1 cellular context compared by ENCODE assay signal in the genomic region with DNA sequence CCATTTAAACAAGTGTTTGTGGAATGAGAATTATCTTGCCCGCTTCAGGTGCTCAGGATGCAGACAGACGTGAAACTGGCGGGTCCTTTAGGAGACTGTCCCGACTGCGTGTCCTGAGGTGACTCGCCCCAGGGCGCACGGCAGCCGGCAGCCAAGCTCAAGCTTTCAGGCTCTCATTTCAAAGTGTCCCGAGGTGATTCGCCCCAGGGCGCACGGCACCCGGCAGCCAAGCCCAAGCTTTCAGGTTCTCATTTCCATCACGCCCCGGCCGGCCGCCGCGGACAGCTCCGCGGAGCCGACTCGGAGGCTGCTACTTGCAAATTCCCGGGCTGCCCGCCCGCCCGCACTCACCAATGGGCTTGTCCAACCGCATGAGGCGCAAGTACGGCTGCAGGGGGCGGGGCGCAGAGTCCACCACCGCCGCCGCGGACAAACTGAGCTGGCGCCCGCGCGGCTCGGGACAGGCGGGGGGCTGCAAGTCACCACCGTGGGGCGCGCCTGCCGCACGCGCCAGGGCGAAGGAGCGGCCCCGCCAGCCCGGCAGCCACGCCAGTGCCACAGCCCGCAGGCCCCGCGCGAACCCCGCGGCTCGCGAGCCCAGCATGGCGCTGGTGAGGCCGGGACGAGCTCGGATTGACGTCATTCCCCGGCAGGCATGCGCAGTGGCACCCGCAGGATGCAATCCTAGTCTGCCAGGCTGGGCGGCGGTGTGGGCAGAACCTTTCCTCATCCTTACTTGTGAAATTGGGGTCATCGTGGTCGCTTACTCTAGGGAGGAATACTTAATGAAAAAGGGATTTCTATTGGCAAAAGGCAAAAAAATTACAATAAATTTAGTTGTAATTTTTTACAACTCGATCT.
A peak's percentile ranks its signal among the peaks of the same experiment; 100 is the strongest.
TF ChIP-seq lines count a peak whose summit lies in the region.

A gene with protein sequence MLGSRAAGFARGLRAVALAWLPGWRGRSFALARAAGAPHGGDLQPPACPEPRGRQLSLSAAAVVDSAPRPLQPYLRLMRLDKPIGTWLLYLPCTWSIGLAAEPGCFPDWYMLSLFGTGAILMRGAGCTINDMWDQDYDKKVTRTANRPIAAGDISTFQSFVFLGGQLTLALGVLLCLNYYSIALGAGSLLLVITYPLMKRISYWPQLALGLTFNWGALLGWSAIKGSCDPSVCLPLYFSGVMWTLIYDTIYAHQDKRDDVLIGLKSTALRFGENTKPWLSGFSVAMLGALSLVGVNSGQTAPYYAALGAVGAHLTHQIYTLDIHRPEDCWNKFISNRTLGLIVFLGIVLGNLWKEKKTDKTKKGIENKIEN (minus strand): TSS at position 638 of the 861 bp plus-strand sequence. CDS start 34 bp downstream, at position 604.

TF ChIP-seq in HepG2, 621 proteins besides CTCF, POLR2A, EP300 and RAD21 (continued from another document and continues in another):
- TF ChIP-seq PRMT3 (CRISPR knock-in tag; IDR thresholded peaks at IDR 0.05; ENCODE audit: borderline replicate concordance, low read depth) (peak; percentile 87; the same call in 1 of the 2 replicates), NCOA2 (CRISPR knock-in tag; IDR thresholded peaks at IDR 0.05) (no peak; the same call in 1 of the 2 replicates), RFX1 (IDR thresholded peaks at IDR 0.05) (no peak), ZNF224 (CRISPR knock-in tag; IDR thresholded peaks at IDR 0.05) (no peak), ZNF547 (CRISPR knock-in tag; IDR thresholded peaks at IDR 0.05) (peak; percentile 91; the same call in 1 of the 2 replicates), SRSF1 (optimal IDR thresholded peaks at IDR 0.05; ENCODE audit: low read depth, low read length) (no peak), ISL2 (CRISPR knock-in tag; IDR thresholded peaks at IDR 0.05) (no peak; the same call in 1 of the 2 replicates), ZFP36L2 (CRISPR knock-in tag; IDR thresholded peaks at IDR 0.05) (no peak), ZNF317 (CRISPR knock-in tag; IDR thresholded peaks at IDR 0.05) (no peak), SALL1 (CRISPR knock-in tag; IDR thresholded peaks at IDR 0.05) (peak; percentile 86), TAF15 (IDR thresholded peaks at IDR 0.05; ENCODE audit: low read depth, low read length, poor library complexity, severe bottlenecking) (no peak), ZNF12 (CRISPR knock-in tag; IDR thresholded peaks at IDR 0.05) (peak; percentile 96), PAX8 (CRISPR knock-in tag; IDR thresholded peaks at IDR 0.05; ENCODE audit: borderline replicate concordance) (peak; percentile 97; the same call in 1 of the 2 replicates), ZNF614 (CRISPR knock-in tag; IDR thresholded peaks at IDR 0.05; ENCODE audit: borderline replicate concordance) (peak; percentile 66; the same call in 1 of the 2 replicates), ZFAT (CRISPR knock-in tag; conservative IDR thresholded peaks at IDR 0.05) (no peak; the same call in 1 of the 2 replicates), AGO1 (IDR thresholded peaks at IDR 0.05; ENCODE audit: low read depth, low read length, poor library complexity, severe bottlenecking) (no peak), NRL (CRISPR knock-in tag; IDR thresholded peaks at IDR 0.05; ENCODE audit: borderline replicate concordance) (peak; percentile 57; the same call in 1 of the 2 replicates), NCOA1 (CRISPR knock-in tag; IDR thresholded peaks at IDR 0.05) (peak; percentile 52; the same call in 1 of the 2 replicates), ZNF616 (CRISPR knock-in tag; IDR thresholded peaks at IDR 0.05; ENCODE audit: low read depth) (peak; percentile 85; the same call in 1 of the 2 replicates), ZNF850 (CRISPR knock-in tag; conservative IDR thresholded peaks at IDR 0.05) (no peak), HNRNPH1 (optimal IDR thresholded peaks at IDR 0.05; ENCODE audit: low read depth, low read length) (no peak), ZNF550 (CRISPR knock-in tag; IDR thresholded peaks at IDR 0.05; ENCODE audit: borderline replicate concordance) (no peak), POGZ (CRISPR knock-in tag; IDR thresholded peaks at IDR 0.05) (peak; percentile 90), ZMYM2 (CRISPR knock-in tag; IDR thresholded peaks at IDR 0.05) (0 out of 2 replicates have a peak, but pooled peaks have one; percentile 42), ZNF556 (CRISPR knock-in tag; IDR thresholded peaks at IDR 0.05; ENCODE audit: borderline replicate concordance) (peak; percentile 81; the same call in 1 of the 2 replicates)
- TF ChIP-seq, protein P1, sequence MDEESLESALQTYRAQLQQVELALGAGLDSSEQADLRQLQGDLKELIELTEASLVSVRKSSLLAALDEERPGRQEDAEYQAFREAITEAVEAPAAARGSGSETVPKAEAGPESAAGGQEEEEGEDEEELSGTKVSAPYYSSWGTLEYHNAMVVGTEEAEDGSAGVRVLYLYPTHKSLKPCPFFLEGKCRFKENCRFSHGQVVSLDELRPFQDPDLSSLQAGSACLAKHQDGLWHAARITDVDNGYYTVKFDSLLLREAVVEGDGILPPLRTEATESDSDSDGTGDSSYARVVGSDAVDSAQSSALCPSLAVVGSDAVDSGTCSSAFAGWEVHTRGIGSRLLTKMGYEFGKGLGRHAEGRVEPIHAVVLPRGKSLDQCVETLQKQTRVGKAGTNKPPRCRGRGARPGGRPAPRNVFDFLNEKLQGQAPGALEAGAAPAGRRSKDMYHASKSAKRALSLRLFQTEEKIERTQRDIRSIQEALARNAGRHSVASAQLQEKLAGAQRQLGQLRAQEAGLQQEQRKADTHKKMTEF (CRISPR knock-in tag; IDR thresholded peaks at IDR 0.05), result 0 out of 2 replicates have a peak, but pooled peaks have one; percentile 14
- TF ChIP-seq, protein P2, sequence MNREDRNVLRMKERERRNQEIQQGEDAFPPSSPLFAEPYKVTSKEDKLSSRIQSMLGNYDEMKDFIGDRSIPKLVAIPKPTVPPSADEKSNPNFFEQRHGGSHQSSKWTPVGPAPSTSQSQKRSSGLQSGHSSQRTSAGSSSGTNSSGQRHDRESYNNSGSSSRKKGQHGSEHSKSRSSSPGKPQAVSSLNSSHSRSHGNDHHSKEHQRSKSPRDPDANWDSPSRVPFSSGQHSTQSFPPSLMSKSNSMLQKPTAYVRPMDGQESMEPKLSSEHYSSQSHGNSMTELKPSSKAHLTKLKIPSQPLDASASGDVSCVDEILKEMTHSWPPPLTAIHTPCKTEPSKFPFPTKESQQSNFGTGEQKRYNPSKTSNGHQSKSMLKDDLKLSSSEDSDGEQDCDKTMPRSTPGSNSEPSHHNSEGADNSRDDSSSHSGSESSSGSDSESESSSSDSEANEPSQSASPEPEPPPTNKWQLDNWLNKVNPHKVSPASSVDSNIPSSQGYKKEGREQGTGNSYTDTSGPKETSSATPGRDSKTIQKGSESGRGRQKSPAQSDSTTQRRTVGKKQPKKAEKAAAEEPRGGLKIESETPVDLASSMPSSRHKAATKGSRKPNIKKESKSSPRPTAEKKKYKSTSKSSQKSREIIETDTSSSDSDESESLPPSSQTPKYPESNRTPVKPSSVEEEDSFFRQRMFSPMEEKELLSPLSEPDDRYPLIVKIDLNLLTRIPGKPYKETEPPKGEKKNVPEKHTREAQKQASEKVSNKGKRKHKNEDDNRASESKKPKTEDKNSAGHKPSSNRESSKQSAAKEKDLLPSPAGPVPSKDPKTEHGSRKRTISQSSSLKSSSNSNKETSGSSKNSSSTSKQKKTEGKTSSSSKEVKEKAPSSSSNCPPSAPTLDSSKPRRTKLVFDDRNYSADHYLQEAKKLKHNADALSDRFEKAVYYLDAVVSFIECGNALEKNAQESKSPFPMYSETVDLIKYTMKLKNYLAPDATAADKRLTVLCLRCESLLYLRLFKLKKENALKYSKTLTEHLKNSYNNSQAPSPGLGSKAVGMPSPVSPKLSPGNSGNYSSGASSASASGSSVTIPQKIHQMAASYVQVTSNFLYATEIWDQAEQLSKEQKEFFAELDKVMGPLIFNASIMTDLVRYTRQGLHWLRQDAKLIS (CRISPR knock-in tag; IDR thresholded peaks at IDR 0.05), result no peak
- TF ChIP-seq, protein P3, sequence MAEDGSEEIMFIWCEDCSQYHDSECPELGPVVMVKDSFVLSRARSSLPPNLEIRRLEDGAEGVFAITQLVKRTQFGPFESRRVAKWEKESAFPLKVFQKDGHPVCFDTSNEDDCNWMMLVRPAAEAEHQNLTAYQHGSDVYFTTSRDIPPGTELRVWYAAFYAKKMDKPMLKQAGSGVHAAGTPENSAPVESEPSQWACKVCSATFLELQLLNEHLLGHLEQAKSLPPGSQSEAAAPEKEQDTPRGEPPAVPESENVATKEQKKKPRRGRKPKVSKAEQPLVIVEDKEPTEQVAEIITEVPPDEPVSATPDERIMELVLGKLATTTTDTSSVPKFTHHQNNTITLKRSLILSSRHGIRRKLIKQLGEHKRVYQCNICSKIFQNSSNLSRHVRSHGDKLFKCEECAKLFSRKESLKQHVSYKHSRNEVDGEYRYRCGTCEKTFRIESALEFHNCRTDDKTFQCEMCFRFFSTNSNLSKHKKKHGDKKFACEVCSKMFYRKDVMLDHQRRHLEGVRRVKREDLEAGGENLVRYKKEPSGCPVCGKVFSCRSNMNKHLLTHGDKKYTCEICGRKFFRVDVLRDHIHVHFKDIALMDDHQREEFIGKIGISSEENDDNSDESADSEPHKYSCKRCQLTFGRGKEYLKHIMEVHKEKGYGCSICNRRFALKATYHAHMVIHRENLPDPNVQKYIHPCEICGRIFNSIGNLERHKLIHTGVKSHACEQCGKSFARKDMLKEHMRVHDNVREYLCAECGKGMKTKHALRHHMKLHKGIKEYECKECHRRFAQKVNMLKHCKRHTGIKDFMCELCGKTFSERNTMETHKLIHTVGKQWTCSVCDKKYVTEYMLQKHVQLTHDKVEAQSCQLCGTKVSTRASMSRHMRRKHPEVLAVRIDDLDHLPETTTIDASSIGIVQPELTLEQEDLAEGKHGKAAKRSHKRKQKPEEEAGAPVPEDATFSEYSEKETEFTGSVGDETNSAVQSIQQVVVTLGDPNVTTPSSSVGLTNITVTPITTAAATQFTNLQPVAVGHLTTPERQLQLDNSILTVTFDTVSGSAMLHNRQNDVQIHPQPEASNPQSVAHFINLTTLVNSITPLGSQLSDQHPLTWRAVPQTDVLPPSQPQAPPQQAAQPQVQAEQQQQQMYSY (CRISPR knock-in tag; IDR thresholded peaks at IDR 0.05), result peak; percentile 16; the same call in 1 of the 2 replicates
- TF ChIP-seq, protein P4, sequence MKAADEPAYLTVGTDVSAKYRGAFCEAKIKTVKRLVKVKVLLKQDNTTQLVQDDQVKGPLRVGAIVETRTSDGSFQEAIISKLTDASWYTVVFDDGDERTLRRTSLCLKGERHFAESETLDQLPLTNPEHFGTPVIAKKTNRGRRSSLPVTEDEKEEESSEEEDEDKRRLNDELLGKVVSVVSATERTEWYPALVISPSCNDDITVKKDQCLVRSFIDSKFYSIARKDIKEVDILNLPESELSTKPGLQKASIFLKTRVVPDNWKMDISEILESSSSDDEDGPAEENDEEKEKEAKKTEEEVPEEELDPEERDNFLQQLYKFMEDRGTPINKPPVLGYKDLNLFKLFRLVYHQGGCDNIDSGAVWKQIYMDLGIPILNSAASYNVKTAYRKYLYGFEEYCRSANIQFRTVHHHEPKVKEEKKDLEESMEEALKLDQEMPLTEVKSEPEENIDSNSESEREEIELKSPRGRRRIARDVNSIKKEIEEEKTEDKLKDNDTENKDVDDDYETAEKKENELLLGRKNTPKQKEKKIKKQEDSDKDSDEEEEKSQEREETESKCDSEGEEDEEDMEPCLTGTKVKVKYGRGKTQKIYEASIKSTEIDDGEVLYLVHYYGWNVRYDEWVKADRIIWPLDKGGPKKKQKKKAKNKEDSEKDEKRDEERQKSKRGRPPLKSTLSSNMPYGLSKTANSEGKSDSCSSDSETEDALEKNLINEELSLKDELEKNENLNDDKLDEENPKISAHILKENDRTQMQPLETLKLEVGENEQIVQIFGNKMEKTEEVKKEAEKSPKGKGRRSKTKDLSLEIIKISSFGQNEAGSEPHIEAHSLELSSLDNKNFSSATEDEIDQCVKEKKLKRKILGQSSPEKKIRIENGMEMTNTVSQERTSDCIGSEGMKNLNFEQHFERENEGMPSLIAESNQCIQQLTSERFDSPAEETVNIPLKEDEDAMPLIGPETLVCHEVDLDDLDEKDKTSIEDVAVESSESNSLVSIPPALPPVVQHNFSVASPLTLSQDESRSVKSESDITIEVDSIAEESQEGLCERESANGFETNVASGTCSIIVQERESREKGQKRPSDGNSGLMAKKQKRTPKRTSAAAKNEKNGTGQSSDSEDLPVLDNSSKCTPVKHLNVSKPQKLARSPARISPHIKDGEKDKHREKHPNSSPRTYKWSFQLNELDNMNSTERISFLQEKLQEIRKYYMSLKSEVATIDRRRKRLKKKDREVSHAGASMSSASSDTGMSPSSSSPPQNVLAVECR (CRISPR knock-in tag; IDR thresholded peaks at IDR 0.05; ENCODE audit: borderline replicate concordance), result peak; percentile 98
- TF ChIP-seq, protein P5, sequence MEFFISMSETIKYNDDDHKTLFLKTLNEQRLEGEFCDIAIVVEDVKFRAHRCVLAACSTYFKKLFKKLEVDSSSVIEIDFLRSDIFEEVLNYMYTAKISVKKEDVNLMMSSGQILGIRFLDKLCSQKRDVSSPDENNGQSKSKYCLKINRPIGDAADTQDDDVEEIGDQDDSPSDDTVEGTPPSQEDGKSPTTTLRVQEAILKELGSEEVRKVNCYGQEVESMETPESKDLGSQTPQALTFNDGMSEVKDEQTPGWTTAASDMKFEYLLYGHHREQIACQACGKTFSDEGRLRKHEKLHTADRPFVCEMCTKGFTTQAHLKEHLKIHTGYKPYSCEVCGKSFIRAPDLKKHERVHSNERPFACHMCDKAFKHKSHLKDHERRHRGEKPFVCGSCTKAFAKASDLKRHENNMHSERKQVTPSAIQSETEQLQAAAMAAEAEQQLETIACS (CRISPR knock-in tag; IDR thresholded peaks at IDR 0.05), result no peak
- TF ChIP-seq, protein P6, sequence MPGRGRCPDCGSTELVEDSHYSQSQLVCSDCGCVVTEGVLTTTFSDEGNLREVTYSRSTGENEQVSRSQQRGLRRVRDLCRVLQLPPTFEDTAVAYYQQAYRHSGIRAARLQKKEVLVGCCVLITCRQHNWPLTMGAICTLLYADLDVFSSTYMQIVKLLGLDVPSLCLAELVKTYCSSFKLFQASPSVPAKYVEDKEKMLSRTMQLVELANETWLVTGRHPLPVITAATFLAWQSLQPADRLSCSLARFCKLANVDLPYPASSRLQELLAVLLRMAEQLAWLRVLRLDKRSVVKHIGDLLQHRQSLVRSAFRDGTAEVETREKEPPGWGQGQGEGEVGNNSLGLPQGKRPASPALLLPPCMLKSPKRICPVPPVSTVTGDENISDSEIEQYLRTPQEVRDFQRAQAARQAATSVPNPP (CRISPR knock-in tag; IDR thresholded peaks at IDR 0.05), result peak; percentile 53; the same call in 1 of the 2 replicates
- TF ChIP-seq, protein P7, sequence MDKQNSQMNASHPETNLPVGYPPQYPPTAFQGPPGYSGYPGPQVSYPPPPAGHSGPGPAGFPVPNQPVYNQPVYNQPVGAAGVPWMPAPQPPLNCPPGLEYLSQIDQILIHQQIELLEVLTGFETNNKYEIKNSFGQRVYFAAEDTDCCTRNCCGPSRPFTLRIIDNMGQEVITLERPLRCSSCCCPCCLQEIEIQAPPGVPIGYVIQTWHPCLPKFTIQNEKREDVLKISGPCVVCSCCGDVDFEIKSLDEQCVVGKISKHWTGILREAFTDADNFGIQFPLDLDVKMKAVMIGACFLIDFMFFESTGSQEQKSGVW (CRISPR knock-in tag; IDR thresholded peaks at IDR 0.05; ENCODE audit: borderline replicate concordance), result no peak; the same call in 1 of the 2 replicates
- TF ChIP-seq, protein P8, sequence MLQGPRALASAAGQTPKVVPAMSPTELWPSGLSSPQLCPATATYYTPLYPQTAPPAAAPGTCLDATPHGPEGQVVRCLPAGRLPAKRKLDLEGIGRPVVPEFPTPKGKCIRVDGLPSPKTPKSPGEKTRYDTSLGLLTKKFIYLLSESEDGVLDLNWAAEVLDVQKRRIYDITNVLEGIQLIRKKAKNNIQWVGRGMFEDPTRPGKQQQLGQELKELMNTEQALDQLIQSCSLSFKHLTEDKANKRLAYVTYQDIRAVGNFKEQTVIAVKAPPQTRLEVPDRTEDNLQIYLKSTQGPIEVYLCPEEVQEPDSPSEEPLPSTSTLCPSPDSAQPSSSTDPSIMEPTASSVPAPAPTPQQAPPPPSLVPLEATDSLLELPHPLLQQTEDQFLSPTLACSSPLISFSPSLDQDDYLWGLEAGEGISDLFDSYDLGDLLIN (CRISPR knock-in tag; IDR thresholded peaks at IDR 0.05; ENCODE audit: borderline replicate concordance), result no peak
